Comparison of ENCODE assay signal across 8 cellular contexts in genomic region chr2:216108967-216109921, GRCh38. TPM values are rescaled to one million over a fixed set of nuclear protein-coding genes. Genes with fewer than 3 reads are reported as not detected.
DNase-seq lines count a peak whose midpoint lies in the region; ATAC-seq lines count a peak whose summit lies in the region.

XRCC5 (plus strand) TSS chr2:216109348; CDS start chr2:216109437, 89 bp downstream.

- H3K79me2 ChIP-seq in GM23248 (ENCODE audit: insufficient read depth): peaks cover 47% of the 10 kb centered on the region

- H3K9ac ChIP-seq in GM23248: peak within 1 kb of the TSS; percentile 93
- peak within 1 kb of the TSS; percentile 99 for H3K9ac ChIP-seq in muscle layer of colon (ENCODE audit: low read length)

- no peaks in the 10 kb centered on the region for H4K20me1 ChIP-seq in GM23248 (ENCODE audit: insufficient read depth)

- peaks cover 37% of the 10 kb centered on the region for H3K36me3 ChIP-seq in GM23248 (ENCODE audit: low read depth)
- peaks cover 38% of the 10 kb centered on the region for H3K36me3 ChIP-seq in muscle layer of colon (ENCODE audit: insufficient read depth, low read length)

- H3K4me1 Mint-ChIP-seq in activated T-cell treated with anti-CD3 and anti-CD28 coated beads, Interleukin-2, amount 50 U/mL, for 72 hours (ENCODE audit: low read depth): peaks cover 48% of the 10 kb centered on the region

- DNase-seq in DMS79 (lab: John Stamatoyannopoulos, UW): peak; percentile 89
- DNase-seq in GM23248: peak; percentile 99
- peak; percentile 74 to 76 for DNase-seq in Kasumi-1 (lab: John Stamatoyannopoulos, UW)
- peak; percentile 95 for DNase-seq in RKO (ENCODE audit: low spot score)
- peak; percentile 96 to 97 for DNase-seq in activated T-cell treated with anti-CD3 and anti-CD28 coated beads, Interleukin-2, amount 50 U/mL, for 72 hours
- DNase-seq in stimulated activated CD8-positive, alpha-beta memory T cell treated with anti-CD3 and anti-CD28 coated beads, Interleukin-7, amount 100 ng/mL, for 1 hour (ENCODE audit: low read depth in 2 of 2): peak; percentile 96 to 97

- 1% methylated on average over 53 to 57 of the region's 57 CpGs for WGBS in GM23248 (ENCODE audit: low coverage in 1 of 2, low lambda C conversion rate in 2 of 2, missing lambda C conversion rate in 2 of 2), 2 experiments

- peaks cover 31% of the 10 kb centered on the region for H3F3A ChIP-seq in GM23248 (ENCODE audit: insufficient read depth)

- peak within 1 kb of the TSS; percentile 90 for H3K4me3 ChIP-seq in GM23248
- peak within 1 kb of the TSS; percentile 76 to 99 for H3K4me3 ChIP-seq in muscle layer of colon (ENCODE audit: low read depth in 1 of 2, low read length in 2 of 2)

- no peaks in the 10 kb centered on the region for H3K9me3 Mint-ChIP-seq in activated T-cell treated with anti-CD3 and anti-CD28 coated beads, Interleukin-2, amount 50 U/mL, for 72 hours

- H2AFZ ChIP-seq in GM23248: peak within 1 kb of the TSS; percentile 82

- H3K4me2 ChIP-seq in GM23248 (ENCODE audit: unreplicated experiment): peak within 1 kb of the TSS; percentile 95

- no peaks in the 10 kb centered on the region for H3K9me2 ChIP-seq in GM23248 (ENCODE audit: insufficient read depth)

- peak; percentile 74 to 81 for ATAC-seq in activated T-cell treated with anti-CD3 and anti-CD28 coated beads, Interleukin-2, amount 50 U/mL, for 72 hours (replicated peaks in 1 of 2)
- ATAC-seq in esophagus mucosa: peak; percentile 95

- H3K4me1 ChIP-seq in GM23248 (ENCODE audit: insufficient read depth) (peaks cover 24% of the 10 kb centered on the region), muscle layer of colon (ENCODE audit: insufficient read depth, low read length) (peaks cover 29% of the 10 kb centered on the region)

- H3K4me3 Mint-ChIP-seq in activated T-cell treated with anti-CD3 and anti-CD28 coated beads, Interleukin-2, amount 50 U/mL, for 72 hours: peak within 1 kb of the TSS; percentile 95 to 99

- peaks cover 16 to 29% of the 10 kb centered on the region in 2 donors for H3K36me3 Mint-ChIP-seq in activated T-cell treated with anti-CD3 and anti-CD28 coated beads, Interleukin-2, amount 50 U/mL, for 72 hours (ENCODE audit: insufficient read depth in 2 of 2)

- H3K27me3 Mint-ChIP-seq in activated T-cell treated with anti-CD3 and anti-CD28 coated beads, Interleukin-2, amount 50 U/mL, for 72 hours (ENCODE audit: low read depth): no peaks in the 10 kb centered on the region

- H3K27ac ChIP-seq in GM23248 (peak within 1 kb of the TSS; percentile 63), muscle layer of colon (ENCODE audit: low read depth, low read length) (peak within 1 kb of the TSS; percentile 88)

- H3K27me3 ChIP-seq in GM23248 (replicated peaks; ENCODE audit: insufficient read depth): no peaks in the 10 kb centered on the region
- no peaks in the 10 kb centered on the region for H3K27me3 ChIP-seq in muscle layer of colon (ENCODE audit: control insufficient read depth in 1 of 2, insufficient read depth in 2 of 2, low read length in 2 of 2)

- H3K9me3 ChIP-seq in GM23248 (ENCODE audit: low read depth) (no peaks in the 10 kb centered on the region), muscle layer of colon (ENCODE audit: low read length) (no peaks in the 10 kb centered on the region)

- in situ Hi-C loops in GM23248 (cut with MboI): no loop called here

- peak within 1 kb of the TSS; percentile 99 for H3K27ac Mint-ChIP-seq in activated T-cell treated with anti-CD3 and anti-CD28 coated beads, Interleukin-2, amount 50 U/mL, for 72 hours

RNA-seq across cellular contexts. Expression of gene XRCC5, which starts in this region (rescaled TPM):
- total RNA-seq in GM23248 (2014; rRNA removed; shearing (Covaris generic)): 197 and 202 TPM in 2 replicates
- 249 and 254 TPM in 2 replicates for polyA plus RNA-seq in GM23248 (2016; fragmentation: Nextera tagmentation; extraction: Ambion mirVana)
- total RNA-seq in activated T-cell treated with anti-CD3 and anti-CD28 coated beads, Interleukin-2, amount 50 U/mL, for 72 hours: 100 to 1,000 TPM; 300 to 324 TPM
- total RNA-seq in esophagus mucosa: 198 TPM

Comparison
In these comparisons a context has a peak if more than half of its experiments do, and no peak if none do; other contexts are left out.
1. Peak in every context shown above with its lines: DNase-seq, ATAC-seq, H3K4me3 ChIP-seq and H3K27ac ChIP-seq.